24 cellular contexts compared by ENCODE assay signal in genomic region chr3:143343031-143343430, GRCh38.
DNase-seq lines count a peak whose midpoint lies in the region; ATAC-seq, FAIRE-seq and TF ChIP-seq lines count a peak whose summit lies in the region.
"Had no signal": no experiment of that assay in that cellular context is flagged by ENCODE, and none has a peak within 500 bp of the region (broad histone marks: within the 10 kb centered on the region; RNA-seq: fewer than 3 reads in every experiment).

No MANE protein-coding gene starts in this region.

- CTCF ChIA-PET in CD8-positive, alpha-beta T cell (lab: Charles Lee): no interaction called here

- H3K4me3 Mint-ChIP-seq in CD8-positive, alpha-beta T cell: no peak overlapping the region
- no peak overlapping the region for H3K4me3 Mint-ChIP-seq in endothelial cell (ENCODE audit: unreplicated experiment)
- H3K4me3 Mint-ChIP-seq in immature natural killer cell: peak overlapping the region in 4 of 5 donors; percentile 8 to 37 (median 30)
- H3K4me3 Mint-ChIP-seq: B cell; CD4-positive, CD25-positive, alpha-beta regulatory T cell; CD8-positive, alpha-beta memory T cell; GM23338; H9; HFFc6 had no signal

- no peaks in the 10 kb centered on the region for H3K9me3 Mint-ChIP-seq in CD8-positive, alpha-beta T cell
- no peaks in the 10 kb centered on the region for H3K9me3 Mint-ChIP-seq in endothelial cell (ENCODE audit: unreplicated experiment)
- no peaks in the 10 kb centered on the region for H3K9me3 Mint-ChIP-seq in immature natural killer cell
- H3K9me3 Mint-ChIP-seq: CD8-positive, alpha-beta memory T cell; GM23338; H9; HFFc6 had no signal

- intact Hi-C loops in CD8-positive, alpha-beta T cell (cut with DNase I, micrococcal nuclease): no loop called here

- no peak overlapping the region for H3K4me3 ChIP-seq in CD8-positive, alpha-beta T cell (ENCODE audit: low read depth, low read length)
- H3K4me3 ChIP-seq: BLaER1, GM23338 had no signal

- H3K27ac ChIP-seq in CD8-positive, alpha-beta T cell (ENCODE audit: low read depth, low read length): no peak overlapping the region
- H3K27ac ChIP-seq: 22Rv1, BLaER1, C4-2B had no signal

- ATAC-seq in CD8-positive, alpha-beta T cell: no peak
- ATAC-seq in GM21529 (IDR thresholded peaks at IDR 0.05; ENCODE audit: unreplicated experiment) (no peak), HG03097 (IDR thresholded peaks at IDR 0.05; ENCODE audit: low FRiP score, unreplicated experiment) (no peak)
- ATAC-seq: GM23338, HCT116 had no signal

- H3K27me3 Mint-ChIP-seq in CD8-positive, alpha-beta T cell (ENCODE audit: low read depth): no peaks in the 10 kb centered on the region
- H3K27me3 Mint-ChIP-seq in endothelial cell (ENCODE audit: unreplicated experiment): no peaks in the 10 kb centered on the region
- no peaks in the 10 kb centered on the region for H3K27me3 Mint-ChIP-seq in immature natural killer cell (ENCODE audit: low read depth in 3 of 3)
- H3K27me3 Mint-ChIP-seq: B cell; CD4-positive, CD25-positive, alpha-beta regulatory T cell; CD8-positive, alpha-beta memory T cell had no signal

- FAIRE-seq in GM12891 (lab: Jason Lieb, UNC): peak; percentile 43
- FAIRE-seq: A204.1, GM12892, GM19239 had no signal

- no peaks in the 10 kb centered on the region for H3K36me3 ChIP-seq in CD8-positive, alpha-beta T cell (ENCODE audit: insufficient read depth, low read length)
- H3K36me3 ChIP-seq: BLaER1 had no signal

- H3K27me3 ChIP-seq in CD8-positive, alpha-beta T cell (ENCODE audit: insufficient read depth, low read length): no peaks in the 10 kb centered on the region
- H3K27me3 ChIP-seq: BLaER1 had no signal

- peak overlapping the region; percentile 1 for H3K27ac Mint-ChIP-seq in CD8-positive, alpha-beta T cell
- H3K27ac Mint-ChIP-seq in endothelial cell (ENCODE audit: unreplicated experiment): peak overlapping the region; percentile 15
- peak overlapping the region; percentile 4 to 77 (median 51) for H3K27ac Mint-ChIP-seq in immature natural killer cell
- H3K27ac Mint-ChIP-seq: B cell; CD4-positive, CD25-positive, alpha-beta regulatory T cell; GM23338; H9; HFFc6 had no signal

- TF ChIP-seq POLR2A in GM12891 (IDR thresholded peaks at IDR 0.05; ENCODE audit: low read depth, low read length): no peak

- H3K9me3 ChIP-seq in CD8-positive, alpha-beta T cell (ENCODE audit: low read length): no peaks in the 10 kb centered on the region
- H3K9me3 ChIP-seq: BLaER1 had no signal

- H3K4me1 Mint-ChIP-seq in CD8-positive, alpha-beta T cell (ENCODE audit: low read depth): peaks cover 16% of the 10 kb centered on the region
- peaks cover 9% of the 10 kb centered on the region for H3K4me1 Mint-ChIP-seq in endothelial cell (ENCODE audit: unreplicated experiment)
- H3K4me1 Mint-ChIP-seq in immature natural killer cell: peaks cover 48 to 52% of the 10 kb centered on the region in 2 donors

- H3K36me3 Mint-ChIP-seq in CD8-positive, alpha-beta T cell: no peaks in the 10 kb centered on the region
- no peaks in the 10 kb centered on the region for H3K36me3 Mint-ChIP-seq in endothelial cell (ENCODE audit: low read depth, unreplicated experiment)
- H3K36me3 Mint-ChIP-seq in immature natural killer cell: peaks cover 11 to 20% (median 15%) of the 10 kb centered on the region in 3 donors

- peaks cover 7% of the 10 kb centered on the region for H3K4me1 ChIP-seq in CD8-positive, alpha-beta T cell (ENCODE audit: insufficient read depth, low read length)
- H3K4me1 ChIP-seq: BLaER1 had no signal

- DNase-seq in CD8-positive, alpha-beta T cell: no peak
- DNase-seq in GM12891 (ENCODE audit: insufficient read length, low spot score) (no peak), endothelial cell (ENCODE audit: low spot score) (no peak), immature natural killer cell (no peak), HuH-7.5 (ENCODE audit: low spot score) (no peak), NCI-H774 (lab: John Stamatoyannopoulos, UW) (no peak)
- DNase-seq: Calu3; CD4-positive, CD25-positive, alpha-beta regulatory T cell; CD8-positive, alpha-beta memory T cell; COR-L47; GF-D8; H9; HFFc6 had no signal

- TF ChIP-seq CTCF in CD8-positive, alpha-beta T cell (IDR thresholded peaks at IDR 0.05): no peak
- no peak for TF ChIP-seq CTCF in endothelial cell (IDR thresholded peaks at IDR 0.05; ENCODE audit: unreplicated experiment)

- POLR2A ChIA-PET in CD8-positive, alpha-beta T cell (lab: Charles Lee): no interaction called here

TF ChIP-seq in GM12891, 5 proteins besides CTCF, POLR2A, EP300 and RAD21:
- TF ChIP-seq POU2F2 (IDR thresholded peaks at IDR 0.05; ENCODE audit: low read depth, low read length) (no peak), SPI1 (IDR thresholded peaks at IDR 0.05; ENCODE audit: low read depth, low read length) (no peak), TAF1 (IDR thresholded peaks at IDR 0.05; ENCODE audit: low read depth, low read length) (no peak), PAX5 (IDR thresholded peaks at IDR 0.05; ENCODE audit: insufficient read depth, low read length, severe bottlenecking) (no peak), POLR2AphosphoS5 (IDR thresholded peaks at IDR 0.05; ENCODE audit: low read depth, low read length) (no peak)

Comparison
In these comparisons a context has a peak if more than half of its experiments do, and no peak if none do; other contexts are left out.
1. H3K27ac Mint-ChIP-seq: peak in every context shown above with its lines; median percentile 51 in immature natural killer cell; 15 in endothelial cell; 1 in CD8-positive, alpha-beta T cell.
2. H3K4me3 Mint-ChIP-seq: peak in immature natural killer cell (4 of 5); none in CD8-positive, alpha-beta T cell (single experiment) and endothelial cell (single experiment).